In the genomic region with DNA sequence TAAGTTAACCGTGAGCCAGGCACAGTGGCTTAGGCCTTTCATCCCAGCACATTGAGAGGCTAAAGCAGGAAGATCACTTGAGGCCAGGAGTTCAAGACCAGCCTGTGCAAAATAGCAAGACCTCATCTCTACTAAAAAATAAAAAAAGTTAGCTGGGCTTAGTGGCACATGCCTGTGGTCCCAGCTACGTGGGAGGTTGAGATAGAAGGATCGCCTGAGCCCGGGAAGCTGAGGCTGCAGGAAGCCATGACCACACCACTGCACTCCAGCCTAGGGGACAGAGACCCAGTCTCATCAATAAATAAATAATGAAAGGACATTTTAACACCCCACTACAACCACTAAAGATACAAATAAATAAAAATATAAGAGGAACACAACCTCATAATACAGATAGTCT, we compare ENCODE assay signal across 24 cellular contexts. TPM values are rescaled to one million over a fixed set of nuclear protein-coding genes. Genes with fewer than 3 reads are reported as not detected.
DNase-seq lines count a peak whose midpoint lies in the region; ATAC-seq and TF ChIP-seq lines count a peak whose summit lies in the region.
"Had no signal": no experiment of that assay in that cellular context is flagged by ENCODE, and none has a peak within 500 bp of the region (broad histone marks: within the 10 kb centered on the region; RNA-seq: fewer than 3 reads in every experiment).

No MANE protein-coding gene starts in this region.

- CTCF ChIA-PET in CD8-positive, alpha-beta T cell (lab: Charles Lee), result interaction anchor here (0.5 to 1.0 kb wide), 3 partner anchors 98 to 142 kb away, joined by 3 read pairs; no protein-coding TSS in a partner anchor
- CTCF ChIA-PET in HEK293 (lab: Yijun Ruan, JAX), result interaction anchor here (0.7 to 2.7 kb wide), 7 partner anchors 8 to 51 kb away, joined by 3 to 12 read pairs (median 5); a partner anchor contains a TSS

- ATAC-seq in CD8-positive, alpha-beta T cell, result no peak
- no peak for ATAC-seq in HG03457 (IDR thresholded peaks at IDR 0.05; ENCODE audit: unreplicated experiment)
- ATAC-seq: HepG2; psoas muscle; stimulated activated naive CD8-positive, alpha-beta T cell treated with anti-CD3 and anti-CD28 coated beads, Interleukin-15, Interleukin-2, amounts not matched to agents 100 U/mL and 50 U/mL, for 24 hours had no signal

- POLR2A ChIA-PET in CD8-positive, alpha-beta T cell (lab: Charles Lee), result interaction anchor here (1.0 to 2.8 kb wide), 2 partner anchors 11 to 34 kb away, joined by 3 to 7 read pairs; no protein-coding TSS in a partner anchor
- POLR2A ChIA-PET in HEK293 (lab: Yijun Ruan, JAX), result interaction anchor here (1.3 kb wide), 1 partner anchor 21 kb away, joined by 3 read pairs; no protein-coding TSS in a partner anchor

- H3K27ac ChIP-seq in CD8-positive, alpha-beta T cell (ENCODE audit: low read depth, low read length), result no peak overlapping the region
- H3K27ac ChIP-seq in HEK293 (ENCODE audit: extremely low read depth, low read depth, low read length), result 0 out of 2 replicates have a peak overlapping the region, but pooled peaks have one; percentile 5
- no peak overlapping the region for H3K27ac ChIP-seq in right atrium auricular region
- H3K27ac ChIP-seq: psoas muscle, thoracic aorta, uterus had no signal

- no peaks in the 10 kb centered on the region for H3K27me3 Mint-ChIP-seq in CD8-positive, alpha-beta T cell (ENCODE audit: low read depth)
- H3K27me3 Mint-ChIP-seq in nephron progenitor cell (ENCODE audit: low read depth, poor library complexity), result no peaks in the 10 kb centered on the region
- H3K27me3 Mint-ChIP-seq: activated naive CD8-positive, alpha-beta T cell treated with anti-CD3 and anti-CD28 coated beads, Interleukin-2, amount 10 ng/mL, durations not matched to agents 7 days and 5 days had no signal

- H3K36me3 Mint-ChIP-seq in CD8-positive, alpha-beta T cell, result peaks cover 35% of the 10 kb centered on the region
- H3K36me3 Mint-ChIP-seq in nephron progenitor cell (ENCODE audit: low read depth), result peaks cover 42% of the 10 kb centered on the region

- H3K9me3 ChIP-seq in CD8-positive, alpha-beta T cell (ENCODE audit: low read length), result no peaks in the 10 kb centered on the region
- H3K9me3 ChIP-seq in HEK293 (ENCODE audit: control insufficient read depth, insufficient read depth, low read depth, low read length), result no peaks in the 10 kb centered on the region
- H3K9me3 ChIP-seq in right atrium auricular region, result no peaks in the 10 kb centered on the region
- H3K9me3 ChIP-seq: psoas muscle, thoracic aorta, uterus had no signal

- no peak overlapping the region for H3K4me3 ChIP-seq in CD8-positive, alpha-beta T cell (ENCODE audit: low read depth, low read length)
- H3K4me3 ChIP-seq in HEK293 (ENCODE audit: low read depth, low read length), result no peak overlapping the region
- H3K4me3 ChIP-seq in right atrium auricular region, result no peak overlapping the region
- H3K4me3 ChIP-seq: psoas muscle, thoracic aorta, uterus had no signal

- H3K4me1 ChIP-seq in CD8-positive, alpha-beta T cell (ENCODE audit: insufficient read depth, low read length), result peaks cover 22% of the 10 kb centered on the region
- H3K4me1 ChIP-seq in HEK293 (ENCODE audit: control insufficient read depth, insufficient read depth, low read length), result peaks cover 39% of the 10 kb centered on the region
- peaks cover 0 to 31% of the 10 kb centered on the region in 2 donors for H3K4me1 ChIP-seq in right atrium auricular region
- H3K4me1 ChIP-seq: uterus had no signal

- H3K27me3 ChIP-seq in CD8-positive, alpha-beta T cell (ENCODE audit: insufficient read depth, low read length), result no peaks in the 10 kb centered on the region
- H3K27me3 ChIP-seq in right atrium auricular region, result no peaks in the 10 kb centered on the region
- H3K27me3 ChIP-seq: uterus had no signal

- no peak overlapping the region for H3K4me3 Mint-ChIP-seq in CD8-positive, alpha-beta T cell
- H3K4me3 Mint-ChIP-seq in nephron progenitor cell, result no peak overlapping the region
- H3K4me3 Mint-ChIP-seq: activated naive CD8-positive, alpha-beta T cell treated with anti-CD3 and anti-CD28 coated beads, Interleukin-2, amount 10 ng/mL, durations not matched to agents 7 days and 5 days; activated T-helper 1 cell treated with anti-CD3 and anti-CD28 coated beads, Interleukin-12 subunit alpha, Interleukin-12 subunit beta, Interleukin-2, Interleukin-4 antibody, amounts not matched to agents 30 ng/mL and 10 ng/mL and 1 ng/mL, durations not matched to agents 14 hours and 24 hours and 36 hours had no signal

- peaks cover 10% of the 10 kb centered on the region for H3K36me3 ChIP-seq in CD8-positive, alpha-beta T cell (ENCODE audit: insufficient read depth, low read length)
- H3K36me3 ChIP-seq in HEK293 (ENCODE audit: control insufficient read depth in 2 of 2, insufficient read depth in 1 of 2, low read length in 2 of 2) (peaks cover 55 to 82% of the 10 kb centered on the region in 2 experiments), right atrium auricular region (peaks cover 42% of the 10 kb centered on the region)
- H3K36me3 ChIP-seq: uterus had no signal

- H3K4me1 Mint-ChIP-seq in CD8-positive, alpha-beta T cell (ENCODE audit: low read depth), result peaks cover 43% of the 10 kb centered on the region
- peaks cover 21% of the 10 kb centered on the region for H3K4me1 Mint-ChIP-seq in nephron progenitor cell

- DNase-seq in CD8-positive, alpha-beta T cell, result no peak
- DNase-seq in amniotic epithelial cell (ENCODE audit: low read depth), result peak; percentile 59
- no peak for DNase-seq in nephron progenitor cell
- no peak for DNase-seq in right atrium auricular region (ENCODE audit: low spot score)
- no peak for DNase-seq in DMS53 (lab: John Stamatoyannopoulos, UW)
- DNase-seq: activated CD4-positive, alpha-beta T cell treated with anti-CD3 and anti-CD28 coated beads for 4 hours; activated naive CD8-positive, alpha-beta T cell treated with anti-CD3 and anti-CD28 coated beads, Interleukin-2, amount 10 ng/mL, durations not matched to agents 7 days and 5 days; caudate nucleus; dermis blood vessel endothelial cell; GOT3; mammary epithelial cell; NCI-H1048; NCI-H1694 treated with DMSO at 0.1 percent for 48 hours; NCI-H2171; occipital lobe; psoas muscle; stimulated activated CD4-positive, alpha-beta T cell treated with anti-CD3 and anti-CD28 coated beads, Interleukin-15, amount 100 ng/mL, for 24 hours; stimulated activated naive CD8-positive, alpha-beta T cell treated with anti-CD3 and anti-CD28 coated beads, Interleukin-15, Interleukin-2, amounts not matched to agents 100 U/mL and 50 U/mL, for 24 hours; uterus had no signal

- H3K27ac Mint-ChIP-seq in CD8-positive, alpha-beta T cell, result peak overlapping the region; percentile 49
- H3K27ac Mint-ChIP-seq in nephron progenitor cell, result peak overlapping the region; percentile 90
- H3K27ac Mint-ChIP-seq: activated naive CD8-positive, alpha-beta T cell treated with anti-CD3 and anti-CD28 coated beads, Interleukin-2, amount 10 ng/mL, durations not matched to agents 7 days and 5 days; activated T-helper 1 cell treated with anti-CD3 and anti-CD28 coated beads, Interleukin-12 subunit alpha, Interleukin-12 subunit beta, Interleukin-2, Interleukin-4 antibody, amounts not matched to agents 30 ng/mL and 10 ng/mL and 1 ng/mL, durations not matched to agents 14 hours and 24 hours and 36 hours had no signal

- TF ChIP-seq CTCF in CD8-positive, alpha-beta T cell (IDR thresholded peaks at IDR 0.05), result no peak
- TF ChIP-seq CTCF in HEK293 (tag by site-specific recombination; IDR thresholded peaks at IDR 0.05) (no peak), nephron progenitor cell (IDR thresholded peaks at IDR 0.05) (no peak), right atrium auricular region (IDR thresholded peaks at IDR 0.05) (no peak)

- intact Hi-C loops in CD8-positive, alpha-beta T cell (cut with DNase I, micrococcal nuclease), result no loop called here

- H3K9me3 Mint-ChIP-seq in CD8-positive, alpha-beta T cell, result no peaks in the 10 kb centered on the region
- no peaks in the 10 kb centered on the region for H3K9me3 Mint-ChIP-seq in nephron progenitor cell
- H3K9me3 Mint-ChIP-seq: activated naive CD8-positive, alpha-beta T cell treated with anti-CD3 and anti-CD28 coated beads, Interleukin-2, amount 10 ng/mL, durations not matched to agents 7 days and 5 days; activated T-helper 1 cell treated with anti-CD3 and anti-CD28 coated beads, Interleukin-12 subunit alpha, Interleukin-12 subunit beta, Interleukin-2, Interleukin-4 antibody, amounts not matched to agents 30 ng/mL and 10 ng/mL and 1 ng/mL, durations not matched to agents 14 hours and 24 hours and 36 hours had no signal

TF ChIP-seq in HEK293, 187 proteins besides CTCF, POLR2A, EP300 and RAD21:
- no peak for TF ChIP-seq ZNF530 (tag by site-specific recombination; IDR thresholded peaks at IDR 0.05; ENCODE audit: low read depth)
- TF ChIP-seq ZFHX2 (tag by site-specific recombination; conservative IDR thresholded peaks at IDR 0.05), result 0 out of 2 replicates have a peak, but pooled peaks have one; percentile 18

RNA-seq across cellular contexts. Expression of a gene that starts 21.6 kb away (rescaled TPM):
- 100 to 1,000 TPM; 233 to 246 TPM for total RNA-seq in CD8-positive, alpha-beta T cell
- total RNA-seq in right atrium auricular region, result 10 to 100 TPM; 60.3 to 80.2 TPM
